In genomic region chr1:9183441-9183840, GRCh38 we compare ENCODE assay signal across 7 cellular contexts. TPM values are rescaled to one million over a fixed set of nuclear protein-coding genes. Genes with fewer than 3 reads are reported as not detected.
DNase-seq lines count a peak whose midpoint lies in the region; TF ChIP-seq lines count a peak whose summit lies in the region.

No MANE protein-coding gene starts in this region.

- peaks cover 31% of the 10 kb centered on the region for H3K27me3 ChIP-seq in iPS-18a (ENCODE audit: control insufficient read depth, insufficient read depth, low read length)
- peaks cover 0 to 31% (median 5%) of the 10 kb centered on the region in 3 donors for H3K27me3 ChIP-seq in stomach
- H3K27me3 ChIP-seq in HAP-1 (ENCODE audit: low read depth): no peaks in the 10 kb centered on the region

- peaks cover 32% of the 10 kb centered on the region for H3K27me3 Mint-ChIP-seq in activated naive CD8-positive, alpha-beta T cell treated with anti-CD3 and anti-CD28 coated beads for 36 hours

- in situ Hi-C loops in HAP-1 (cut with MboI; ENCODE audit: low sequenced_read_pairs): no loop called here

- H3K4me1 Mint-ChIP-seq in activated naive CD8-positive, alpha-beta T cell treated with anti-CD3 and anti-CD28 coated beads for 36 hours: peaks cover 7% of the 10 kb centered on the region

- H3K4me1 ChIP-seq in HEK293 (ENCODE audit: control insufficient read depth, insufficient read depth, low read length): peaks cover 9% of the 10 kb centered on the region; the same call in 1 of the 2 replicates
- peaks cover 18% of the 10 kb centered on the region for H3K4me1 ChIP-seq in iPS-18a (ENCODE audit: control insufficient read depth, low read depth, low read length)
- peaks cover 30 to 62% (median 37%) of the 10 kb centered on the region in 4 donors for H3K4me1 ChIP-seq in stomach
- peaks cover 5% of the 10 kb centered on the region for H3K4me1 ChIP-seq in HAP-1

- H3K9ac ChIP-seq in iPS-18a (ENCODE audit: low read length): peak overlapping the region; percentile 5

- H3K9me3 Mint-ChIP-seq in activated naive CD8-positive, alpha-beta T cell treated with anti-CD3 and anti-CD28 coated beads for 36 hours: no peaks in the 10 kb centered on the region

- H3K4me3 ChIP-seq in HEK293 (ENCODE audit: low read depth, low read length) (peak overlapping the region; percentile 86), iPS-18a (ENCODE audit: low read length) (peak overlapping the region; percentile 64), stomach (peak overlapping the region; percentile 62 to 87 (median 78)), HAP-1 (no peak overlapping the region)

- H3K9me3 ChIP-seq in HEK293 (ENCODE audit: control insufficient read depth, insufficient read depth, low read depth, low read length) (no peaks in the 10 kb centered on the region), iPS-18a (ENCODE audit: control insufficient read depth, low read depth, low read length) (no peaks in the 10 kb centered on the region), stomach (no peaks in the 10 kb centered on the region), HAP-1 (no peaks in the 10 kb centered on the region)

- DNase-seq in activated naive CD8-positive, alpha-beta T cell treated with anti-CD3 and anti-CD28 coated beads for 36 hours: no peak
- DNase-seq in stomach (no peak), NCI-H1436 treated with DMSO at 0.1 percent for 48 hours (lab: John Stamatoyannopoulos, UW) (no peak), HAP-1 (ENCODE audit: low spot score in 2 of 2) (no peak)
- DNase-seq in activated T-cell treated with anti-CD3 and anti-CD28 coated beads, Interleukin-2, amount 50 U/mL, for 1 hour: no peak

- H3K27ac Mint-ChIP-seq in activated naive CD8-positive, alpha-beta T cell treated with anti-CD3 and anti-CD28 coated beads for 36 hours: no peak overlapping the region

- POLR2A ChIA-PET in HEK293 (lab: Yijun Ruan, JAX): interaction anchor here (0.6 kb wide), 1 partner anchor 32 kb away, joined by 3 read pairs; no protein-coding TSS in a partner anchor

- 48 to 71% (median 61%) methylated on average over 21 to 24 of the region's 24 CpGs for WGBS in stomach, 5 donors

- peak overlapping the region; percentile 29 for H3K4me3 Mint-ChIP-seq in activated naive CD8-positive, alpha-beta T cell treated with anti-CD3 and anti-CD28 coated beads for 36 hours

- no peak for TF ChIP-seq EP300 in stomach (IDR thresholded peaks at IDR 0.05)

- no peak for TF ChIP-seq POLR2A in stomach (IDR thresholded peaks at IDR 0.05)

- CTCF ChIA-PET in HEK293 (lab: Yijun Ruan, JAX): no interaction called here

- intact Hi-C loops in stomach (cut with DNase I; ENCODE audit: low total_unique reads): no loop called here

- no peak for TF ChIP-seq CTCF in HEK293 (tag by site-specific recombination; IDR thresholded peaks at IDR 0.05)
- no peak for TF ChIP-seq CTCF in stomach (IDR thresholded peaks at IDR 0.05)

- H3K36me3 Mint-ChIP-seq in activated naive CD8-positive, alpha-beta T cell treated with anti-CD3 and anti-CD28 coated beads for 36 hours: no peaks in the 10 kb centered on the region

- H3K36me3 ChIP-seq in HEK293 (ENCODE audit: control insufficient read depth in 2 of 2, insufficient read depth in 1 of 2, low read length in 2 of 2): peaks cover 5 to 51% of the 10 kb centered on the region in 2 experiments; a peak in 2 of 3 replicates
- H3K36me3 ChIP-seq in iPS-18a (ENCODE audit: control insufficient read depth, low read depth, low read length): no peaks in the 10 kb centered on the region
- H3K36me3 ChIP-seq in stomach: no peaks in the 10 kb centered on the region
- H3K36me3 ChIP-seq in HAP-1 (replicated peaks): no peaks in the 10 kb centered on the region

- H3K27ac ChIP-seq in HEK293 (ENCODE audit: extremely low read depth, low read depth, low read length) (no peak overlapping the region), iPS-18a (ENCODE audit: low read length) (no peak overlapping the region), stomach (peak overlapping the region in 1 of 5 donors; percentile 72)

TF ChIP-seq in HEK293, 187 proteins besides CTCF, POLR2A, EP300 and RAD21:
- TF ChIP-seq ZNF549 (tag by site-specific recombination; IDR thresholded peaks at IDR 0.05) (no peak), ZNF596 (tag by site-specific recombination; IDR thresholded peaks at IDR 0.05) (no peak), SP2 (tag by site-specific recombination; IDR thresholded peaks at IDR 0.05) (no peak), ZNF843 (tag by site-specific recombination; IDR thresholded peaks at IDR 0.05) (no peak), ZFP37 (tag by site-specific recombination; IDR thresholded peaks at IDR 0.05) (no peak), ZNF776 (tag by site-specific recombination; IDR thresholded peaks at IDR 0.05; ENCODE audit: borderline replicate concordance) (no peak), ZNF585B (tag by site-specific recombination; IDR thresholded peaks at IDR 0.05) (no peak), ZNF175 (tag by site-specific recombination; IDR thresholded peaks at IDR 0.05) (no peak), ZFP69B (tag by site-specific recombination; IDR thresholded peaks at IDR 0.05) (no peak), GLI4 (tag by site-specific recombination; IDR thresholded peaks at IDR 0.05) (no peak), ZSCAN30 (tag by site-specific recombination; IDR thresholded peaks at IDR 0.05) (no peak), ZNF426 (tag by site-specific recombination; IDR thresholded peaks at IDR 0.05) (no peak), ATF2 (tag by site-specific recombination; IDR thresholded peaks at IDR 0.05; ENCODE audit: low read depth) (no peak), ZFHX2 (tag by site-specific recombination; conservative IDR thresholded peaks at IDR 0.05) (no peak), ZNF239 (tag by site-specific recombination; IDR thresholded peaks at IDR 0.05) (no peak), ZBTB8A (tag by site-specific recombination; IDR thresholded peaks at IDR 0.05) (no peak)
- TF ChIP-seq, protein P1, sequence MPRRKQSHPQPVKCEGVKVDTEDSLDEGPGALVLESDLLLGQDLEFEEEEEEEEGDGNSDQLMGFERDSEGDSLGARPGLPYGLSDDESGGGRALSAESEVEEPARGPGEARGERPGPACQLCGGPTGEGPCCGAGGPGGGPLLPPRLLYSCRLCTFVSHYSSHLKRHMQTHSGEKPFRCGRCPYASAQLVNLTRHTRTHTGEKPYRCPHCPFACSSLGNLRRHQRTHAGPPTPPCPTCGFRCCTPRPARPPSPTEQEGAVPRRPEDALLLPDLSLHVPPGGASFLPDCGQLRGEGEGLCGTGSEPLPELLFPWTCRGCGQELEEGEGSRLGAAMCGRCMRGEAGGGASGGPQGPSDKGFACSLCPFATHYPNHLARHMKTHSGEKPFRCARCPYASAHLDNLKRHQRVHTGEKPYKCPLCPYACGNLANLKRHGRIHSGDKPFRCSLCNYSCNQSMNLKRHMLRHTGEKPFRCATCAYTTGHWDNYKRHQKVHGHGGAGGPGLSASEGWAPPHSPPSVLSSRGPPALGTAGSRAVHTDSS (tag by site-specific recombination; IDR thresholded peaks at IDR 0.05): no peak

RNA-seq across cellular contexts. Expression of gene H6PD, which starts 51.1 kb away (rescaled TPM):
- total RNA-seq in activated naive CD8-positive, alpha-beta T cell treated with anti-CD3 and anti-CD28 coated beads for 36 hours: 1 to 10 TPM; 5.7 to 5.9 TPM
- 10 to 100 TPM; 17.9 to 54.3 (median 34.9) TPM for total RNA-seq in stomach
- 1 to 10 TPM; 3.2 to 9.2 (median 7.5) TPM for polyA plus RNA-seq in stomach

RNA-seq across cellular contexts. Expression of gene GPR157, which starts 54.5 kb away (rescaled TPM):
- 1 to 10 TPM; 2.1 to 2.3 TPM for total RNA-seq in activated naive CD8-positive, alpha-beta T cell treated with anti-CD3 and anti-CD28 coated beads for 36 hours
- 10 to 100 TPM in 1 of 5 donors, 1 to 10 TPM in 4; 3.1 to 16.5 (median 7.0) TPM for total RNA-seq in stomach
- polyA plus RNA-seq in stomach: 1 to 10 TPM in 2 of 3 donors, under 1 TPM in 1; 0.15 to 3.7 (median 1.1) TPM
